ENCODE assay signal across 9 cellular contexts in genomic region chr20:52031574-52032303, GRCh38.
DNase-seq lines count a peak whose midpoint lies in the region; ATAC-seq, FAIRE-seq and TF ChIP-seq lines count a peak whose summit lies in the region.
"Had no signal": no experiment of that assay in that cellular context is flagged by ENCODE, and none has a peak within 500 bp of the region (broad histone marks: within the 10 kb centered on the region; RNA-seq: fewer than 3 reads in every experiment).

No MANE protein-coding gene starts in this region.

- WGBS in right lobe of liver (ENCODE audit: insufficient coverage, low coverage, low lambda C conversion rate, missing lambda C conversion rate), result 50% methylated on average over 12 of the region's 14 CpGs
- 4 to 18% methylated on average over 14 of the region's 14 CpGs for WGBS in sigmoid colon, 2 donors

- TF ChIP-seq CTCF in right lobe of liver (IDR thresholded peaks at IDR 0.05) (no peak), sigmoid colon (IDR thresholded peaks at IDR 0.05) (no peak)

- H3K27me3 ChIP-seq in right lobe of liver, result no peaks in the 10 kb centered on the region
- no peaks in the 10 kb centered on the region for H3K27me3 ChIP-seq in sigmoid colon

- TF ChIP-seq POLR2A in right lobe of liver (IDR thresholded peaks at IDR 0.05), result no peak
- no peak for TF ChIP-seq POLR2A in sigmoid colon (IDR thresholded peaks at IDR 0.05)

- no peak overlapping the region for H3K4me3 ChIP-seq in right lobe of liver
- H3K4me3 ChIP-seq in sigmoid colon, result no peak overlapping the region
- H3K4me3 ChIP-seq: psoas muscle had no signal

- no peak overlapping the region for H3K27ac ChIP-seq in right lobe of liver
- H3K27ac ChIP-seq in sigmoid colon, result no peak overlapping the region
- H3K27ac ChIP-seq: psoas muscle had no signal

- intact Hi-C loops in right lobe of liver (cut with DNase I) (no loop called here), sigmoid colon (cut with DNase I) (no loop called here)

- DNase-seq in AG08395 (ENCODE audit: low spot score) (peak; percentile 80), HTR-8/SVneo (ENCODE audit: insufficient read length, low spot score) (peak; percentile 90), astrocyte of the hippocampus (ENCODE audit: low read depth, low spot score) (peak; percentile 90), right lobe of liver (no peak), sigmoid colon (no peak), SKM-1 treated with dmso at 0.1 percent for 144 hours (lab: John Stamatoyannopoulos, UW; ENCODE audit: unreplicated experiment) (no peak), SHP77 (lab: John Stamatoyannopoulos, UW) (no peak)
- DNase-seq: psoas muscle had no signal

- H3K9me3 ChIP-seq in right lobe of liver, result no peaks in the 10 kb centered on the region
- no peaks in the 10 kb centered on the region for H3K9me3 ChIP-seq in sigmoid colon
- H3K9me3 ChIP-seq: psoas muscle had no signal

- ATAC-seq in right lobe of liver, result peak; percentile 7 to 72 (median 56)
- ATAC-seq in GM19035 (IDR thresholded peaks at IDR 0.05; ENCODE audit: unreplicated experiment), result no peak
- ATAC-seq: psoas muscle had no signal

- H3K36me3 ChIP-seq in right lobe of liver, result no peaks in the 10 kb centered on the region
- no peaks in the 10 kb centered on the region for H3K36me3 ChIP-seq in sigmoid colon

- TF ChIP-seq EP300 in sigmoid colon (IDR thresholded peaks at IDR 0.05), result no peak

- H3K4me1 ChIP-seq in right lobe of liver, result no peaks in the 10 kb centered on the region
- H3K4me1 ChIP-seq in sigmoid colon, result peaks cover 0 to 9% (median 2%) of the 10 kb centered on the region in 4 donors
- H3K4me1 ChIP-seq: psoas muscle had no signal

- peak; percentile 89 for FAIRE-seq in HTR-8/SVneo (lab: Jason Lieb, UNC)

Comparison
In these comparisons a context has a peak if more than half of its experiments do, and no peak if none do; other contexts are left out.
1. DNase-seq: peak in AG08395 (single experiment), HTR-8/SVneo (single experiment) and astrocyte of the hippocampus (single experiment); none in right lobe of liver (0 of 3), sigmoid colon (single experiment), SKM-1 treated with dmso at 0.1 percent for 144 hours (single experiment) and SHP77 (0 of 2).